ENCODE assay signal across 1 cellular context in the genomic region with DNA sequence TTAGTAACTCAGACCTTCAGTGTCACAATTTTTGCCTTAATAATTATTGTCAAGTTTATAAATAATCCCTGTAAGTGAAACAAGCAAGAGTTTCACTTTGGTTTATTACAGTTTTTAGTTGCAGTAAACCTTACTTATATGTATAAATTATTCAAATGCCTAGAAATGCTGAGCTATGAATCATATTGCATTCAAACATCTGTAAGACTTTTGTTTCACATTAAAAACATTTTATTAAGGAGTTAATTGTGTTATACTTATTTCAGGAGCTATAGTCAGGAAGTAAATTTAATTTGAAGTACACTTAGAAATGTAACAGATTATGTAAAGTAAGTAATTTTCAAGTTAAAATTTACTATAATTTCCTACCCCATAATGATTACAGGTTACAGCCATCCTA.
TF ChIP-seq lines count a peak whose summit lies in the region.

No MANE protein-coding gene starts in this region.

TF ChIP-seq in IMR-90, 13 proteins besides CTCF, POLR2A, EP300 and RAD21:
- TF ChIP-seq, protein P1, sequence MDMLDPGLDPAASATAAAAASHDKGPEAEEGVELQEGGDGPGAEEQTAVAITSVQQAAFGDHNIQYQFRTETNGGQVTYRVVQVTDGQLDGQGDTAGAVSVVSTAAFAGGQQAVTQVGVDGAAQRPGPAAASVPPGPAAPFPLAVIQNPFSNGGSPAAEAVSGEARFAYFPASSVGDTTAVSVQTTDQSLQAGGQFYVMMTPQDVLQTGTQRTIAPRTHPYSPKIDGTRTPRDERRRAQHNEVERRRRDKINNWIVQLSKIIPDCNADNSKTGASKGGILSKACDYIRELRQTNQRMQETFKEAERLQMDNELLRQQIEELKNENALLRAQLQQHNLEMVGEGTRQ (IDR thresholded peaks at IDR 0.05; ENCODE audit: low read depth, low read length), result no peak
- no peak for TF ChIP-seq MAZ (IDR thresholded peaks at IDR 0.05; ENCODE audit: borderline replicate concordance, low read depth, low read length)
- no peak for TF ChIP-seq BHLHE40 (IDR thresholded peaks at IDR 0.05; ENCODE audit: low read depth, low read length)
- no peak for TF ChIP-seq MXI1 (IDR thresholded peaks at IDR 0.05; ENCODE audit: borderline replicate concordance, low read depth, low read length)
- no peak for TF ChIP-seq SMC3 (IDR thresholded peaks at IDR 0.05; ENCODE audit: low read depth, low read length)
- TF ChIP-seq, protein P2, sequence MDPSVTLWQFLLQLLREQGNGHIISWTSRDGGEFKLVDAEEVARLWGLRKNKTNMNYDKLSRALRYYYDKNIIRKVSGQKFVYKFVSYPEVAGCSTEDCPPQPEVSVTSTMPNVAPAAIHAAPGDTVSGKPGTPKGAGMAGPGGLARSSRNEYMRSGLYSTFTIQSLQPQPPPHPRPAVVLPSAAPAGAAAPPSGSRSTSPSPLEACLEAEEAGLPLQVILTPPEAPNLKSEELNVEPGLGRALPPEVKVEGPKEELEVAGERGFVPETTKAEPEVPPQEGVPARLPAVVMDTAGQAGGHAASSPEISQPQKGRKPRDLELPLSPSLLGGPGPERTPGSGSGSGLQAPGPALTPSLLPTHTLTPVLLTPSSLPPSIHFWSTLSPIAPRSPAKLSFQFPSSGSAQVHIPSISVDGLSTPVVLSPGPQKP (IDR thresholded peaks at IDR 0.05; ENCODE audit: borderline replicate concordance, low read depth, low read length), result no peak
